Comparison of ENCODE assay signal across 21 cellular contexts in the genomic region with DNA sequence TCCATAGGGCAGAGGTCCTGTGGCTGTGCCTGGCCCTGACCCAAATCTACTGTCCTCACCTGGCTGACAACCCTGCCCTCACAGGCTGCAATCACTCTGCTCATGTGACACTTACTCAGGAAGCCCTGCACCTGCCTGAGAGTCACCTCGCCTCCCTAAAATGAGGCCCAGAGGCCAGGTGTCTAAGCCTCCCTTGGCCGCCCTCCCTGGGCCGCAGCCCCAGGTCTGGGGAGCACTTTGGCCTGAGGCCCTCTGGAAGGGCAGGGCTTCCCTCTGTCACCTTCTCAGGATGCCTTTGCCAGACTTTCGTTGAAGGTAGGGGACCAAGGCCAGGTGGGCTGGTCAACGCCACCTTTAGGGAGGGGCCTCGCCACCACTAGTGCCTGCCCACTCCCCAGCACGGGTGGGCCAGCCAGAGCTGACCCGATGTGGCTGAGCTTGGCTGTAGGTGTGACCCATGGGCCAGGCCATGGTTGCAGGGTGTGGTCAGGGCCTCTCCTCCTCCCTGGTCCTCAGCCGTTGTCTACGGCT. TPM values are rescaled to one million over a fixed set of nuclear protein-coding genes. Genes with fewer than 3 reads are reported as not detected.
DNase-seq lines count a peak whose midpoint lies in the region; ATAC-seq, FAIRE-seq and TF ChIP-seq lines count a peak whose summit lies in the region.
"Had no signal": no experiment of that assay in that cellular context is flagged by ENCODE, and none has a peak within 500 bp of the region (broad histone marks: within the 10 kb centered on the region; RNA-seq: fewer than 3 reads in every experiment).

No MANE protein-coding gene starts in this region.

- TF ChIP-seq POLR2A in right lobe of liver (IDR thresholded peaks at IDR 0.05), result no peak
- TF ChIP-seq POLR2A in HepG2 (IDR thresholded peaks at IDR 0.05; ENCODE audit: insufficient read depth in 1 of 2, low read depth in 2 of 2, low read length in 2 of 2), result no peak
- TF ChIP-seq POLR2A in adrenal gland (IDR thresholded peaks at IDR 0.05), result no peak

- FAIRE-seq in HepG2 (lab: Jason Lieb, UNC), result no peak

- H4K20me1 ChIP-seq in HepG2 (ENCODE audit: insufficient read depth, low read length), result no peaks in the 10 kb centered on the region; the same call in 1 of the 2 replicates

- H3K4me3 ChIP-seq in right lobe of liver (no peak overlapping the region), HepG2 (replicated peaks in 1 of 3; ENCODE audit: insufficient read depth in 1 of 3, low read depth in 2 of 3, low read length in 3 of 3) (no peak overlapping the region), adrenal gland (no peak overlapping the region)
- H3K4me3 ChIP-seq: esophagus squamous epithelium, HAP-1, MG63, thoracic aorta had no signal

- no peak for TF ChIP-seq EP300 in HepG2 (IDR thresholded peaks at IDR 0.05; ENCODE audit: low read depth in 2 of 2, low read length in 2 of 2)
- TF ChIP-seq EP300 in HepG2 (CRISPR knock-in tag; IDR thresholded peaks at IDR 0.05; ENCODE audit: borderline replicate concordance), result no peak

- in situ Hi-C loops in HepG2 (cut with HindIII; ENCODE audit: extremely low pct_ligation_motif_present, low pct_unique_long_range_greater_than_20kb), result no loop called here

- WGBS in right lobe of liver (ENCODE audit: insufficient coverage, low coverage, low lambda C conversion rate, missing lambda C conversion rate), result 75% methylated on average over 2 of the region's 10 CpGs
- 30% methylated on average over 6 of the region's 10 CpGs for WGBS in HepG2 (ENCODE audit: low lambda C conversion rate)
- 81 to 90% (median 84%) methylated on average over 5 to 10 of the region's 10 CpGs for WGBS in adrenal gland, 4 donors

- H3K36me3 ChIP-seq in right lobe of liver (no peaks in the 10 kb centered on the region), HepG2 (replicated peaks in 1 of 2; ENCODE audit: control insufficient read depth in 1 of 2, insufficient read depth in 2 of 2, low read length in 2 of 2) (no peaks in the 10 kb centered on the region), adrenal gland (replicated peaks in 1 of 2) (no peaks in the 10 kb centered on the region)
- H3K36me3 ChIP-seq: esophagus squamous epithelium, HAP-1, MG63, thoracic aorta had no signal

- H3K9me3 ChIP-seq in right lobe of liver, result no peaks in the 10 kb centered on the region
- H3K9me3 ChIP-seq in HepG2 (ENCODE audit: low read length), result no peaks in the 10 kb centered on the region
- no peaks in the 10 kb centered on the region for H3K9me3 ChIP-seq in adrenal gland (replicated peaks in 1 of 3)
- H3K9me3 ChIP-seq: esophagus squamous epithelium, HAP-1, MG63, thoracic aorta had no signal

- intact Hi-C loops in right lobe of liver (cut with DNase I), result no loop called here
- intact Hi-C loops in HepG2 (cut with micrococcal nuclease; ENCODE audit: unreplicated experiment), result no loop called here
- intact Hi-C loops in adrenal gland (cut with DNase I), result loop anchor here in 1 of 2 donors (5.0 kb wide), 1 partner anchor 82 kb away; no protein-coding TSS in a partner anchor

- no TSS peak for BruUV-seq in HepG2 (replicated peaks; lab: Mats Ljungman, UMichigan)

- TF ChIP-seq RAD21 in HepG2 (CRISPR knock-in tag; IDR thresholded peaks at IDR 0.05), result no peak

- no peak for TF ChIP-seq CTCF in right lobe of liver (IDR thresholded peaks at IDR 0.05)
- no peak for TF ChIP-seq CTCF in HepG2 (CRISPR knock-in tag; IDR thresholded peaks at IDR 0.05)
- no peak for TF ChIP-seq CTCF in adrenal gland (IDR thresholded peaks at IDR 0.05)
- TF ChIP-seq CTCF in omental fat pad (IDR thresholded peaks at IDR 0.05), result no peak

- POLR2A ChIA-PET in HepG2 (lab: Yijun Ruan, JAX), result no interaction called here

- no peak overlapping the region for H3K27ac ChIP-seq in right lobe of liver
- H3K27ac ChIP-seq in HepG2 (ENCODE audit: extremely low read length, insufficient read depth, low read length), result no peak overlapping the region
- H3K27ac ChIP-seq in adrenal gland, result no peak overlapping the region
- H3K27ac ChIP-seq: esophagus squamous epithelium, RWPE1, thoracic aorta, VCaP had no signal

- CTCF ChIA-PET in HepG2 (lab: Yijun Ruan, JAX; ENCODE audit: low intra/inter-chr PET ratio, low total read pairs), result interaction anchor here (1.7 kb wide), 1 partner anchor 197 kb away, joined by 8 read pairs; no protein-coding TSS in a partner anchor

- H3K9ac ChIP-seq in HepG2 (ENCODE audit: insufficient read depth, low read depth, low read length), result no peak overlapping the region

- DNase-seq in right lobe of liver (peak in 2 of 3 donors; percentile 20 to 43), HepG2 (ENCODE audit: low spot score) (no peak), adrenal gland (peak in 4 of 7 donors; percentile 13 to 42 (median 18)), omental fat pad (ENCODE audit: low spot score) (peak; percentile 14), NCI-H446 treated with DMSO at 0.1 percent for 48 hours (lab: John Stamatoyannopoulos, UW) (no peak), C1 segment of cervical spinal cord (lab: John Stamatoyannopoulos, UW) (no peak)
- DNase-seq: effector memory CD8-positive, alpha-beta T cell; esophagus squamous epithelium; GF-D8; mesenchymal stem cell; MG63; NCI-H1417 treated with DMSO at 0.1 percent for 48 hours; NCI-H2107; NCI-H526 treated with DMSO at 0.1 percent for 48 hours had no signal

- no peaks in the 10 kb centered on the region for H3K27me3 ChIP-seq in right lobe of liver
- peaks cover 32 to 93% of the 10 kb centered on the region in 2 experiments for H3K27me3 ChIP-seq in HepG2 (ENCODE audit: control insufficient read depth in 1 of 2, insufficient read depth in 2 of 2, low read length in 2 of 2)
- no peaks in the 10 kb centered on the region for H3K27me3 ChIP-seq in adrenal gland
- H3K27me3 ChIP-seq: MG63 had no signal

- H3K79me2 ChIP-seq in HepG2 (ENCODE audit: insufficient read depth, low read length), result no peaks in the 10 kb centered on the region

- ATAC-seq in right lobe of liver, result peak in 1 of 4 donors; percentile 42
- ATAC-seq in HepG2, result no peak
- ATAC-seq in omental fat pad (ENCODE audit: low FRiP score), result no peak
- no peak for ATAC-seq in HG02678 (IDR thresholded peaks at IDR 0.05; ENCODE audit: unreplicated experiment)
- ATAC-seq: effector memory CD8-positive, alpha-beta T cell; SK-N-SH treated with all-trans-retinoic acid at 6 μM for 48 hours; stimulated activated effector memory CD8-positive, alpha-beta T cell treated with anti-CD3 and anti-CD28 coated beads, Interleukin-12 subunit alpha, Interleukin-12 subunit beta, amount 100 ng/mL, for 72 hours had no signal

- H2AFZ ChIP-seq in HepG2 (ENCODE audit: low read length), result no peak overlapping the region

- no peaks in the 10 kb centered on the region for H3K4me1 ChIP-seq in right lobe of liver
- H3K4me1 ChIP-seq in HepG2 (ENCODE audit: insufficient read depth, low read length), result no peaks in the 10 kb centered on the region
- H3K4me1 ChIP-seq in adrenal gland (replicated peaks in 1 of 2), result peaks cover 7 to 8% of the 10 kb centered on the region in 2 donors

- H3K4me2 ChIP-seq in HepG2 (ENCODE audit: low read depth, low read length), result no peak overlapping the region

TF ChIP-seq in HepG2, 621 proteins besides CTCF, POLR2A, EP300 and RAD21 (continues in another document):
- TF ChIP-seq KDM5A (IDR thresholded peaks at IDR 0.05; ENCODE audit: borderline replicate concordance, low read length) (no peak), BCL6 (CRISPR knock-in tag; IDR thresholded peaks at IDR 0.05) (no peak), ZBTB8A (CRISPR knock-in tag; IDR thresholded peaks at IDR 0.05; ENCODE audit: borderline replicate concordance, low read depth) (no peak)
- TF ChIP-seq, protein P1, sequence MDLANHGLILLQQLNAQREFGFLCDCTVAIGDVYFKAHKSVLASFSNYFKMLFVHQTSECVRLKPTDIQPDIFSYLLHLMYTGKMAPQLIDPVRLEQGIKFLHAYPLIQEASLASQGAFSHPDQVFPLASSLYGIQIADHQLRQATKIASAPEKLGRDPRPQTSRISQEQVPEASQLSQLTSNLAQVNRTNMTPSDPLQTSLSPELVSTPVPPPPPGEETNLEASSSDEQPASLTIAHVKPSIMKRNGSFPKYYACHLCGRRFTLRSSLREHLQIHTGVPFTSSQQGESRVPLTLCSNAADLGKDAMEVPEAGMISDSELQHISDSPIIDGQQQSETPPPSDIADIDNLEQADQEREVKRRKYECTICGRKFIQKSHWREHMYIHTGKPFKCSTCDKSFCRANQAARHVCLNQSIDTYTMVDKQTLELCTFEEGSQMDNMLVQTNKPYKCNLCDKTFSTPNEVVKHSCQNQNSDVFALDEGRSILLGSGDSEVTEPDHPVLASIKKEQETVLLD (CRISPR knock-in tag; IDR thresholded peaks at IDR 0.05; ENCODE audit: low read depth), result no peak

RNA-seq across cellular contexts. Expression of a gene that starts 6.1 kb away (rescaled TPM):
- 10 to 100 TPM; 20.7 to 44.5 (median 27.8) TPM for total RNA-seq in right lobe of liver
- total RNA-seq in HepG2 (2016; rRNA removed; fragmentation: Illumina TruSeq; extraction: Trizol), result 2.1 and 5.5 TPM in 2 replicates
- 0.91 and 1.6 TPM in 2 replicates for total RNA-seq in HepG2 (2016; cell fraction: cytosol; rRNA removed; fragmentation: Illumina TruSeq; extraction: Trizol; ENCODE audit: low read depth)
- total RNA-seq in HepG2 (2016; cell fraction: insoluble cytoplasmic fraction; rRNA removed; fragmentation: Illumina TruSeq; extraction: Trizol), result 1.8 and 5.2 TPM in 2 replicates
- total RNA-seq in HepG2 (2016; cell fraction: membrane; rRNA removed; fragmentation: Illumina TruSeq; extraction: Trizol), result 1.9 and 2.0 TPM in 2 replicates
- total RNA-seq in HepG2 (2016; cell fraction: nucleus; rRNA removed; fragmentation: Illumina TruSeq; extraction: Trizol), result 5.4 and 7.0 TPM in 2 replicates
- polyA plus RNA-seq in HepG2 (2011; rRNA removed), result 4.0 and 4.8 TPM in 2 replicates
- 2.4 and 5.8 TPM in 2 replicates for polyA plus RNA-seq in HepG2 (2011; cell fraction: cytosol; rRNA removed)
- polyA plus RNA-seq in HepG2 (2011; cell fraction: nucleus; rRNA removed), result 6.0 and 8.9 TPM in 2 replicates
- polyA plus RNA-seq in HepG2 (2012), result 1.1 and 2.2 TPM in 2 replicates
- 1.3 and 1.7 TPM in 2 replicates for polyA plus RNA-seq in HepG2 (2016; cell fraction: cytosol; fragmentation: Illumina TruSeq; extraction: Trizol; ENCODE audit: low read depth)
- polyA plus RNA-seq in HepG2 (2016; cell fraction: insoluble cytoplasmic fraction; fragmentation: Illumina TruSeq; extraction: Trizol; ENCODE audit: low read depth), result 3.2 and 3.7 TPM in 2 replicates
- polyA plus RNA-seq in HepG2 (2016; cell fraction: membrane; fragmentation: Illumina TruSeq; extraction: Trizol; ENCODE audit: low read depth), result 2.1 and 3.5 TPM in 2 replicates
- polyA plus RNA-seq in HepG2 (2016; cell fraction: nucleus; fragmentation: Illumina TruSeq; extraction: Trizol; ENCODE audit: insufficient read depth, low read depth), result 12.8 and 13.1 TPM in 2 replicates
- 9.2 and 40.8 TPM in 2 replicates for polyA minus RNA-seq in HepG2 (2011; rRNA and poly(A)+ RNA removed; ENCODE audit: low replicate concordance)
- 7.8 and 8.3 TPM in 2 replicates for polyA minus RNA-seq in HepG2 (2011; cell fraction: cytosol; rRNA and poly(A)+ RNA removed)
- 2.1 and 4.8 TPM in 2 replicates for polyA minus RNA-seq in HepG2 (2011; cell fraction: nucleus; rRNA and poly(A)+ RNA removed)
- total RNA-seq in adrenal gland, result 100 to 1,000 TPM in 7 of 8 donors, 10 to 100 TPM in 1; 75.1 to 202 (median 143) TPM
- polyA plus RNA-seq in adrenal gland, result 10 to 100 TPM; 13.4 to 97.6 (median 70.9) TPM
- total RNA-seq in omental fat pad, result 10 to 100 TPM; 33.6 to 91.4 (median 39.5) TPM

Comparison
In these comparisons a context has a peak if more than half of its experiments do, and no peak if none do; other contexts are left out.
1. DNase-seq: peak in right lobe of liver (2 of 3), adrenal gland (4 of 7) and omental fat pad (single experiment); none in HepG2 (single experiment), NCI-H446 treated with DMSO at 0.1 percent for 48 hours (single experiment) and C1 segment of cervical spinal cord (0 of 14).